Comparison of ENCODE assay signal across 9 cellular contexts in genomic region chr11:120431633-120432032, GRCh38.
DNase-seq lines count a peak whose midpoint lies in the region; ATAC-seq and TF ChIP-seq lines count a peak whose summit lies in the region.
"Had no signal": no experiment of that assay in that cellular context is flagged by ENCODE, and none has a peak within 500 bp of the region (broad histone marks: within the 10 kb centered on the region; RNA-seq: fewer than 3 reads in every experiment).

No MANE protein-coding gene starts in this region.

- no peaks in the 10 kb centered on the region for H3K9me3 Mint-ChIP-seq in H9
- no peaks in the 10 kb centered on the region for H3K9me3 Mint-ChIP-seq in activated naive CD8-positive, alpha-beta T cell treated with anti-CD3 and anti-CD28 coated beads for 36 hours

- H3K23me2 ChIP-seq in H9 (ENCODE audit: insufficient read length, low read depth, low read length, poor library complexity, severe bottlenecking), result no peaks in the 10 kb centered on the region

- no peaks in the 10 kb centered on the region for H3K79me2 ChIP-seq in H9 (ENCODE audit: insufficient read depth, low read length)

- no peaks in the 10 kb centered on the region for H3K27me3 Mint-ChIP-seq in H9 (ENCODE audit: low read depth)
- no peaks in the 10 kb centered on the region for H3K27me3 Mint-ChIP-seq in activated naive CD8-positive, alpha-beta T cell treated with anti-CD3 and anti-CD28 coated beads for 36 hours

- DNase-seq in AG09309 (ENCODE audit: low read depth) (peak; percentile 35), H9 (peak; percentile 33), islet precursor cell (peak; percentile 67), MV-4-11 (lab: John Stamatoyannopoulos, UW) (no peak)
- DNase-seq in activated naive CD8-positive, alpha-beta T cell treated with anti-CD3 and anti-CD28 coated beads for 36 hours, result peak; percentile 6
- DNase-seq in effector CD4-positive, alpha-beta T cell, result no peak

- H3K36me3 Mint-ChIP-seq in H9 (ENCODE audit: insufficient read depth in 1 of 3, low read depth in 3 of 3), result peaks cover 0 to 9% (median 0%) of the 10 kb centered on the region in 3 experiments; a peak in 3 of 7 replicates
- no peaks in the 10 kb centered on the region for H3K36me3 Mint-ChIP-seq in activated naive CD8-positive, alpha-beta T cell treated with anti-CD3 and anti-CD28 coated beads for 36 hours

- no peak overlapping the region for H3K4me3 Mint-ChIP-seq in H9
- peak overlapping the region; percentile 34 for H3K4me3 Mint-ChIP-seq in activated naive CD8-positive, alpha-beta T cell treated with anti-CD3 and anti-CD28 coated beads for 36 hours

- no peak overlapping the region for H3K4ac ChIP-seq in H9 (ENCODE audit: low read depth, low read length)

- no peak overlapping the region for H3T11ph ChIP-seq in H9 (ENCODE audit: low read length)

- H3K14ac ChIP-seq in H9 (ENCODE audit: insufficient read depth, low read length), result no peak overlapping the region

- no peak overlapping the region for H4K5ac ChIP-seq in H9 (ENCODE audit: insufficient read length, low read depth, low read length)

- no peak overlapping the region for H2BK5ac ChIP-seq in H9 (ENCODE audit: insufficient read length, low read length)

- no peak overlapping the region for H3K27ac Mint-ChIP-seq in H9
- H3K27ac Mint-ChIP-seq in activated naive CD8-positive, alpha-beta T cell treated with anti-CD3 and anti-CD28 coated beads for 36 hours, result peak overlapping the region; percentile 88

- no peak overlapping the region for H3K18ac ChIP-seq in H9 (ENCODE audit: insufficient read length, low read depth, low read length)

- H2BK120ac ChIP-seq in H9 (ENCODE audit: low read depth, low read length, poor library complexity, severe bottlenecking), result no peak overlapping the region

- no peak overlapping the region for H2BK15ac ChIP-seq in H9 (ENCODE audit: low read depth, low read length)

- no CpG with 5 or more reads among the region's 3 CpGs for WGBS in H9 (ENCODE audit: extremely low coverage, insufficient read length, low lambda C conversion rate)

- H3K56ac ChIP-seq in H9 (ENCODE audit: insufficient read length, low read depth, low read length), result no peak overlapping the region

- H2AK5ac ChIP-seq in H9 (ENCODE audit: insufficient read length, low read length), result no peak overlapping the region

- H3K4me2 ChIP-seq in H9 (ENCODE audit: insufficient read depth, insufficient read length, low read length), result no peak overlapping the region

- no peaks in the 10 kb centered on the region for H3K9me3 ChIP-seq in H9 (ENCODE audit: control insufficient read depth, low read depth, low read length)

- H3K27ac ChIP-seq in H9 (ENCODE audit: insufficient read length, low read depth, low read length), result no peak overlapping the region
- H3K27ac ChIP-seq: HL-60 had no signal

- no peaks in the 10 kb centered on the region for H3K4me1 Mint-ChIP-seq in H9
- H3K4me1 Mint-ChIP-seq in activated naive CD8-positive, alpha-beta T cell treated with anti-CD3 and anti-CD28 coated beads for 36 hours, result peaks cover 17% of the 10 kb centered on the region

- no peak overlapping the region for H3K4me3 ChIP-seq in AG09309 (ENCODE audit: control insufficient read depth, low read depth, low read length)

- no peak overlapping the region for H2BK12ac ChIP-seq in H9 (ENCODE audit: insufficient read length, low read depth, low read length)

- no peak overlapping the region for H4K91ac ChIP-seq in H9 (ENCODE audit: insufficient read length, low read depth, low read length)

- TF ChIP-seq CTCF in AG09309 (IDR thresholded peaks at IDR 0.05; ENCODE audit: control insufficient read depth, insufficient read depth, low read depth, low read length, missing control alignments) (peak; percentile 48), H9 (conservative IDR thresholded peaks at IDR 0.05) (peak; percentile 61)

- H3K4me1 ChIP-seq in H9 (ENCODE audit: insufficient read depth, low read length), result no peaks in the 10 kb centered on the region

- no peaks in the 10 kb centered on the region for H3K27me3 ChIP-seq in H9 (ENCODE audit: insufficient read depth, low read length)

- H4K8ac ChIP-seq in H9 (replicated peaks; ENCODE audit: insufficient read length, low read depth, low read length), result no peak overlapping the region

- ATAC-seq in HG02678 (IDR thresholded peaks at IDR 0.05; ENCODE audit: unreplicated experiment) (no peak), GM21526 (IDR thresholded peaks at IDR 0.05; ENCODE audit: low FRiP score, unreplicated experiment) (no peak)

- no peak overlapping the region for H3K23ac ChIP-seq in H9 (ENCODE audit: insufficient read length, low read depth, low read length)

- no peak overlapping the region for H2AFZ ChIP-seq in H9 (ENCODE audit: low read length)

- H3K79me1 ChIP-seq in H9 (ENCODE audit: insufficient read depth, low read depth, low read length, poor library complexity, severe bottlenecking), result no peaks in the 10 kb centered on the region

- no peaks in the 10 kb centered on the region for H4K20me1 ChIP-seq in H9 (ENCODE audit: control insufficient read depth, insufficient read depth, insufficient read length)

- H3K9ac ChIP-seq in H9 (ENCODE audit: extremely low read depth, insufficient read length, low read length), result no peak overlapping the region

- H2BK20ac ChIP-seq in H9 (ENCODE audit: low read depth, low read length, poor library complexity, severe bottlenecking), result no peak overlapping the region

Comparison
In these comparisons a context has a peak if more than half of its experiments do, and no peak if none do; other contexts are left out.
1. DNase-seq: peak in AG09309 (single experiment), H9 (single experiment), activated naive CD8-positive, alpha-beta T cell treated with anti-CD3 and anti-CD28 coated beads for 36 hours (single experiment) and islet precursor cell (single experiment); none in MV-4-11 (single experiment) and effector CD4-positive, alpha-beta T cell (single experiment).